Comparison of ENCODE assay signal across 1 cellular context in genomic region chr1:21641537-21641936, GRCh38.
TF ChIP-seq lines count a peak whose summit lies in the region.

No MANE protein-coding gene starts in this region.

TF ChIP-seq in K562, 482 proteins besides CTCF, POLR2A, EP300 and RAD21 (continued from another document and continues in another):
- TF ChIP-seq HCFC1 (IDR thresholded peaks at IDR 0.05; ENCODE audit: low read depth, low read length) (no peak), PRPF4 (IDR thresholded peaks at IDR 0.05; ENCODE audit: insufficient read depth, low read depth, low read length, poor library complexity, severe bottlenecking) (no peak), CHD7 (IDR thresholded peaks at IDR 0.05; ENCODE audit: low read depth, low read length) (no peak), BRD9 (IDR thresholded peaks at IDR 0.05; ENCODE audit: low read depth, partially characterized antibody) (peak; percentile 57), CREBBP (IDR thresholded peaks at IDR 0.05; ENCODE audit: low read depth, low read length) (no peak), NCOA2 (IDR thresholded peaks at IDR 0.05; ENCODE audit: partially characterized antibody in 2 of 2) (no peak), SIRT6 (IDR thresholded peaks at IDR 0.05; ENCODE audit: low read depth, low read length) (no peak), MAZ (CRISPR knock-in tag; conservative IDR thresholded peaks at IDR 0.05 in 1 of 2, IDR thresholded peaks at IDR 0.05 in 1 of 2) (no peak), ZNF280A (IDR thresholded peaks at IDR 0.05; ENCODE audit: low read depth, partially characterized antibody) (no peak), ZNF740 (CRISPR knock-in tag; IDR thresholded peaks at IDR 0.05) (no peak), ZNF740 (tag; IDR thresholded peaks at IDR 0.05) (no peak), TAF1 (IDR thresholded peaks at IDR 0.05; ENCODE audit: control insufficient read depth, extremely low read depth, insufficient read depth, low read length, severe bottlenecking) (no peak), RB1 (IDR thresholded peaks at IDR 0.05; ENCODE audit: low read depth) (no peak), NFE2L1 (tag; IDR thresholded peaks at IDR 0.05; ENCODE audit: borderline replicate concordance, low read depth) (no peak), CLOCK (CRISPR knock-in tag; IDR thresholded peaks at IDR 0.05; ENCODE audit: borderline replicate concordance) (no peak), HBP1 (CRISPR knock-in tag; IDR thresholded peaks at IDR 0.05) (no peak), PCBP2 (IDR thresholded peaks at IDR 0.05; ENCODE audit: low read depth, low read length, poor library complexity, severe bottlenecking) (no peak), THAP7 (CRISPR knock-in tag; IDR thresholded peaks at IDR 0.05) (no peak), TEAD2 (tag; IDR thresholded peaks at IDR 0.05) (no peak), CTCFL (IDR thresholded peaks at IDR 0.05; ENCODE audit: borderline replicate concordance, insufficient read depth, low read depth, low read length, poor library complexity, severe bottlenecking) (no peak)
